In the genomic region with DNA sequence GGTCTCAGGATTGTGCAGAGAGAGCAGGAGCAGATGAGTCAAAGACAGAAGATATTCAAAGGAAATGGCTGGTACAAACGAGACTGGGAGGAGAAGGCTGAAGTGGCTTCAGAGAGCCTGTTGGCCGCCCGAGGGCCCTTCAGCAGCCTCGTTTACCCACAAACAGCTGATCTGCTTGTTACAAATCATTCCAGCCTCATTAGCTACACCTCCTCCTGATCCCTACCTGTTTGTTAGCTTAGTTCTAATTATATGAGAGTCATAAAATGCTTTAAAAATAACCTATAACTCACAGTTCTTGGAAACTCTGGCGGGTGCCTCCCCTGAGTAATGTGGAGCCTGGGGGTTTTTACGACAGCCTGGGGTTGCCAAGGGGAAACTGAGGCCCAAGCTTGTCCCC, we compare ENCODE assay signal across 17 cellular contexts. TPM values are rescaled to one million over a fixed set of nuclear protein-coding genes. Genes with fewer than 3 reads are reported as not detected.
"Had no signal": no experiment of that assay in that cellular context is flagged by ENCODE, and none has a peak within 500 bp of the region (broad histone marks: within the 10 kb centered on the region; RNA-seq: fewer than 3 reads in every experiment).

No MANE protein-coding gene starts in this region.

- DNase-seq: activated CD4-positive, alpha-beta T cell treated with anti-CD3 and anti-CD28 coated beads, Interleukin-2, amount 50 U/mL, for 48 hours; activated CD8-positive, alpha-beta memory T cell treated with anti-CD3 and anti-CD28 coated beads, Interleukin-2, amount 10 ng/mL, durations not matched to agents 7 days and 5 days; activated T-cell treated with anti-CD3 and anti-CD28 coated beads, Interleukin-2, amount 50 U/mL, for 24 hours; adrenal gland; islet precursor cell; mesenchymal stem cell; natural killer cell; stimulated activated CD4-positive, alpha-beta T cell treated with anti-CD3 and anti-CD28 coated beads, Interleukin-15, amount 100 ng/mL, for 24 hours; stimulated activated CD4-positive, alpha-beta T cell treated with anti-CD3 and anti-CD28 coated beads, Interleukin-4, amount 100 ng/mL, for 1 hour; stimulated activated naive CD4-positive, alpha-beta T cell; T1000; tibial artery; uterus had no signal

- H3K9me3 ChIP-seq: adrenal gland, gastroesophageal sphincter, tibial artery, uterus had no signal

- H3K4me3 ChIP-seq: adrenal gland, gastroesophageal sphincter, skin epidermis, tibial artery, uterus had no signal

- ATAC-seq: activated CD8-positive, alpha-beta memory T cell treated with anti-CD3 and anti-CD28 coated beads, Interleukin-2, amount 10 ng/mL, durations not matched to agents 7 days and 5 days; gastroesophageal sphincter; left lobe of liver; natural killer cell had no signal

- H3K27ac ChIP-seq: adrenal gland, gastroesophageal sphincter, tibial artery, uterus had no signal

- H3K36me3 ChIP-seq: adrenal gland, gastroesophageal sphincter, tibial artery, uterus had no signal

- H3K27me3 ChIP-seq: adrenal gland, uterus had no signal

- H3K4me1 ChIP-seq: adrenal gland, gastroesophageal sphincter, tibial artery, uterus had no signal

RNA-seq across cellular contexts. Expression of a gene that starts 12.6 kb away (rescaled TPM):
- total RNA-seq: activated CD8-positive, alpha-beta memory T cell treated with anti-CD3 and anti-CD28 coated beads, Interleukin-2, amount 10 ng/mL, durations not matched to agents 7 days and 5 days; left lobe of liver; posterior vena cava had no signal
